24 cellular contexts compared by ENCODE assay signal in the genomic region with DNA sequence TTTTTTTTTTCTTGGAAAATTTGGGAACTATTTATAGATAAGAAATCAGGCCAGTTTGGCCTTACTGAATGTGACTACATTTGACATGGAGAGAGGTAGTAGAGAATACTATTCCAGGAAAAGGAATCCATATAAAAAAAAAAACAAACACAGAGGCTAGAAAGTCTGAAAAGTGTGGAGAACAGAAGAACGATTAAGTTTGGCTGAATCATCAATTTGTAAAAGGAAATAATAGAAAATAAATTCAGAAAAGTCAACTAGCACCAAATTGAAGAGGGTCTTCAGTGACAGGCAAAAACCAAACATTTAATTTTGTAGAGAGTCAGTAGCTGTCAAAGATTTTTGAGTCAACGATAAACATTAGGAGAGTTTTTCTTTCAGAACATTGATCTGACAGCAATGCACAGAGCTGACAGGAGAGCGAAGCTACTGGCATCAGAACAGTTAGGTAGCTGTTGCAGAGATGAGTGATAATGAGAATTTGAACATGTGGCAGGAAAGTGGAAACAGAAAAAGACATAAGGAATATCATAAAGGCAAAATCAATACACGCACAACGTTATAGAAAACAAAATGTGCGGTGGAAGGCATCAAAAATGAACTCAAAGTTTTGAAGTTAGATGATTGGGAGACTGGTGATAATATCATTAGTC.
"Had no signal": no experiment of that assay in that cellular context is flagged by ENCODE, and none has a peak within 500 bp of the region (broad histone marks: within the 10 kb centered on the region; RNA-seq: fewer than 3 reads in every experiment).

No MANE protein-coding gene starts in this region.

- H3K4me3 ChIP-seq: coronary artery, dorsolateral prefrontal cortex, esophagus muscularis mucosa, gastroesophageal sphincter, heart right ventricle, left lung, lower lobe of right lung, mucosa of descending colon had no signal

- FAIRE-seq: colon, endothelial cell of umbilical vein, frontal cortex, islet of Langerhans, keratinocyte had no signal

- H3K27me3 Mint-ChIP-seq: naive B cell had no signal

- H3K4me3 Mint-ChIP-seq: mesothelial cell of epicardium, naive B cell had no signal

- H3K27ac ChIP-seq: coronary artery, dorsolateral prefrontal cortex, esophagus muscularis mucosa, foreskin keratinocyte, gastroesophageal sphincter, heart right ventricle, left lung, lower lobe of right lung had no signal

- DNase-seq: dermis blood vessel endothelial cell; dorsolateral prefrontal cortex; effector CD4-positive, alpha-beta T cell; effector memory CD4-positive, alpha-beta T cell; foreskin keratinocyte; head of caudate nucleus; heart right ventricle; hippocampal formation; left cardiac atrium; left lung; left ventricle myocardium superior; lower lobe of right lung; mesenchymal stem cell; mucosa of descending colon; naive B cell had no signal

- H3K4me1 ChIP-seq: esophagus muscularis mucosa, foreskin keratinocyte, gastroesophageal sphincter, heart right ventricle, left lung, lower lobe of right lung had no signal

- H3K27ac Mint-ChIP-seq: mesothelial cell of epicardium, naive B cell had no signal

- H3K4me1 Mint-ChIP-seq: naive B cell had no signal

- H3K9me3 Mint-ChIP-seq: mesothelial cell of epicardium had no signal

- H3K9me3 ChIP-seq: esophagus muscularis mucosa, gastroesophageal sphincter, heart right ventricle, left lung, lower lobe of right lung, mucosa of descending colon had no signal

- ATAC-seq: foreskin keratinocyte, gastroesophageal sphincter, heart right ventricle, left cardiac atrium, left lung, left ventricle myocardium superior, lower lobe of right lung, mucosa of descending colon had no signal

- H3K36me3 Mint-ChIP-seq: mesothelial cell of epicardium, naive B cell had no signal
